10 cellular contexts compared by ENCODE assay signal in genomic region chr21:43854773-43855633, GRCh38. TPM values are rescaled to one million over a fixed set of nuclear protein-coding genes. Genes with fewer than 3 reads are reported as not detected.
DNase-seq lines count a peak whose midpoint lies in the region; ATAC-seq, FAIRE-seq and TF ChIP-seq lines count a peak whose summit lies in the region.
"Had no signal": no experiment of that assay in that cellular context is flagged by ENCODE, and none has a peak within 500 bp of the region (broad histone marks: within the 10 kb centered on the region; RNA-seq: fewer than 3 reads in every experiment).

No MANE protein-coding gene starts in this region.

- no peak overlapping the region for H3K4me3 ChIP-seq in osteoblast (ENCODE audit: insufficient read depth, low read length)
- no peak overlapping the region for H3K4me3 ChIP-seq in suprapubic skin
- H3K4me3 ChIP-seq: tibial artery had no signal

- H3K4me2 ChIP-seq in osteoblast (ENCODE audit: insufficient read depth, low read length) = no peak overlapping the region

- peaks cover 25% of the 10 kb centered on the region for H3K4me1 Mint-ChIP-seq in activated CD4-positive, alpha-beta T cell treated with anti-CD3 and anti-CD28 coated beads for 36 hours
- H3K4me1 Mint-ChIP-seq in T-helper 17 cell = peaks cover 3% of the 10 kb centered on the region

- H3K27me3 ChIP-seq in osteoblast (ENCODE audit: insufficient read depth, low read length) (peaks cover 9% of the 10 kb centered on the region), suprapubic skin (no peaks in the 10 kb centered on the region)

- WGBS in suprapubic skin = 77% methylated on average over 21 of the region's 26 CpGs

- ATAC-seq in activated CD4-positive, alpha-beta T cell treated with anti-CD3 and anti-CD28 coated beads for 36 hours = peak; percentile 97
- ATAC-seq in HG02678 (IDR thresholded peaks at IDR 0.05; ENCODE audit: unreplicated experiment) = peak; percentile 68
- peak; percentile 61 for ATAC-seq in T-helper 17 cell
- ATAC-seq in HG02623 (IDR thresholded peaks at IDR 0.05; ENCODE audit: unreplicated experiment) = no peak

- POLR2A ChIA-PET in activated CD4-positive, alpha-beta T cell treated with anti-CD3 and anti-CD28 coated beads for 36 hours (lab: Charles Lee) = no interaction called here

- no peaks in the 10 kb centered on the region for H3K36me3 Mint-ChIP-seq in activated CD4-positive, alpha-beta T cell treated with anti-CD3 and anti-CD28 coated beads for 36 hours (ENCODE audit: low read depth)
- H3K36me3 Mint-ChIP-seq in T-helper 17 cell (ENCODE audit: low read depth) = no peaks in the 10 kb centered on the region

- no peak for TF ChIP-seq EP300 in suprapubic skin (IDR thresholded peaks at IDR 0.05)

- no peak for TF ChIP-seq POLR2A in suprapubic skin (IDR thresholded peaks at IDR 0.05)

- H3K79me2 ChIP-seq in osteoblast (ENCODE audit: insufficient read depth, low read length) = no peaks in the 10 kb centered on the region

- H3K4me3 Mint-ChIP-seq in activated CD4-positive, alpha-beta T cell treated with anti-CD3 and anti-CD28 coated beads for 36 hours = peak overlapping the region; percentile 9
- H3K4me3 Mint-ChIP-seq in T-helper 17 cell = no peak overlapping the region
- H3K4me3 Mint-ChIP-seq: neural crest cell had no signal

- H3K4me1 ChIP-seq in osteoblast (ENCODE audit: insufficient read depth, low read length) = no peaks in the 10 kb centered on the region
- H3K4me1 ChIP-seq in suprapubic skin = peaks cover 3% of the 10 kb centered on the region

- H3K9me3 ChIP-seq in T-helper 17 cell (ENCODE audit: control insufficient read depth, low read length, poor library complexity, severe bottlenecking) (no peaks in the 10 kb centered on the region), osteoblast (ENCODE audit: low read depth, low read length) (no peaks in the 10 kb centered on the region), suprapubic skin (no peaks in the 10 kb centered on the region)
- H3K9me3 ChIP-seq: tibial artery had no signal

- no peak for FAIRE-seq in frontal cortex (lab: Jason Lieb, UNC)

- CTCF ChIA-PET in activated CD4-positive, alpha-beta T cell treated with anti-CD3 and anti-CD28 coated beads for 36 hours (lab: Charles Lee) = interaction anchor here (0.8 kb wide), 1 partner anchor 120 kb away, joined by 3 read pairs; no protein-coding TSS in a partner anchor

- peaks cover 3% of the 10 kb centered on the region for H3K9me3 Mint-ChIP-seq in activated CD4-positive, alpha-beta T cell treated with anti-CD3 and anti-CD28 coated beads for 36 hours (ENCODE audit: low read depth)

- H2AFZ ChIP-seq in osteoblast (ENCODE audit: low read length) = no peak overlapping the region

- H3K36me3 ChIP-seq in osteoblast (ENCODE audit: insufficient read depth, low read length) (no peaks in the 10 kb centered on the region), suprapubic skin (no peaks in the 10 kb centered on the region)
- H3K36me3 ChIP-seq: tibial artery had no signal

- no peak for TF ChIP-seq CTCF in osteoblast (IDR thresholded peaks at IDR 0.05; ENCODE audit: extremely low read depth, low read depth, low read length)
- no peak for TF ChIP-seq CTCF in suprapubic skin (IDR thresholded peaks at IDR 0.05)

- DNase-seq in activated CD4-positive, alpha-beta T cell treated with anti-CD3 and anti-CD28 coated beads for 36 hours = peak; percentile 78
- DNase-seq in activated CD4-positive, alpha-beta T cell treated with anti-CD3 and anti-CD28 coated beads, Interleukin-2, amount 50 U/mL, for 4 hours = no peak
- DNase-seq in T-helper 17 cell = no peak
- peak; percentile 67 for DNase-seq in osteoblast (ENCODE audit: insufficient read length, low spot score, missing footprints)
- no peak for DNase-seq in suprapubic skin (ENCODE audit: low spot score in 2 of 2)
- no peak for DNase-seq in frontal cortex (ENCODE audit: low spot score in 2 of 2)
- DNase-seq: tibial artery had no signal

- H3K27me3 Mint-ChIP-seq in activated CD4-positive, alpha-beta T cell treated with anti-CD3 and anti-CD28 coated beads for 36 hours = peaks cover 11% of the 10 kb centered on the region
- H3K27me3 Mint-ChIP-seq in T-helper 17 cell = peaks cover 20% of the 10 kb centered on the region

- H3K27ac ChIP-seq in osteoblast (ENCODE audit: low read depth, low read length) (no peak overlapping the region), suprapubic skin (no peak overlapping the region)
- H3K27ac ChIP-seq: tibial artery had no signal

- intact Hi-C loops in activated CD4-positive, alpha-beta T cell treated with anti-CD3 and anti-CD28 coated beads for 36 hours (cut with DNase I, micrococcal nuclease) = loop anchor here (2.0 to 5.0 kb wide), 2 partner anchors 43 to 64 kb away; no protein-coding TSS in a partner anchor

- no peaks in the 10 kb centered on the region for H4K20me1 ChIP-seq in osteoblast (ENCODE audit: insufficient read depth, low read length)

- H3K27ac Mint-ChIP-seq in activated CD4-positive, alpha-beta T cell treated with anti-CD3 and anti-CD28 coated beads for 36 hours = peak overlapping the region; percentile 80
- peak overlapping the region; percentile 32 for H3K27ac Mint-ChIP-seq in T-helper 17 cell

RNA-seq across cellular contexts. Expression of gene AGPAT3, which starts 10.0 kb away (rescaled TPM):
- 10 to 100 TPM; 73.5 to 90.7 TPM for total RNA-seq in activated CD4-positive, alpha-beta T cell treated with anti-CD3 and anti-CD28 coated beads for 36 hours
- 10 to 100 TPM; 64.1 to 67.3 TPM for total RNA-seq in T-helper 17 cell
- total RNA-seq in osteoblast = 37.4 and 47.4 TPM in 2 replicates
- 10 to 100 TPM; 61.0 to 77.9 (median 69.4) TPM for total RNA-seq in suprapubic skin
- total RNA-seq in frontal cortex = 26.1 TPM

Comparison
In these comparisons a context has a peak if more than half of its experiments do, and no peak if none do; other contexts are left out.
1. DNase-seq: peak in activated CD4-positive, alpha-beta T cell treated with anti-CD3 and anti-CD28 coated beads for 36 hours (single experiment) and osteoblast (single experiment); none in activated CD4-positive, alpha-beta T cell treated with anti-CD3 and anti-CD28 coated beads, Interleukin-2, amount 50 U/mL, for 4 hours (0 of 2), T-helper 17 cell (0 of 3), suprapubic skin (0 of 2) and frontal cortex (0 of 2).